23 cellular contexts compared by ENCODE assay signal in genomic region chr2:66236816-66237469, GRCh38.
DNase-seq lines count a peak whose midpoint lies in the region; ATAC-seq, FAIRE-seq and TF ChIP-seq lines count a peak whose summit lies in the region.
"Had no signal": no experiment of that assay in that cellular context is flagged by ENCODE, and none has a peak within 500 bp of the region (broad histone marks: within the 10 kb centered on the region; RNA-seq: fewer than 3 reads in every experiment).

No MANE protein-coding gene starts in this region.

- no peak for TF ChIP-seq POLR2A in H1 (IDR thresholded peaks at IDR 0.05; ENCODE audit: control extremely low read depth in 1 of 2, low read depth in 2 of 2, low read length in 2 of 2)

- no peak for TF ChIP-seq CTCF in left ventricle myocardium inferior (IDR thresholded peaks at IDR 0.05; ENCODE audit: borderline replicate concordance)
- TF ChIP-seq CTCF in H1 (IDR thresholded peaks at IDR 0.05; ENCODE audit: control extremely low read depth in 1 of 3, insufficient read depth in 1 of 3, low read depth in 1 of 3, low read length in 3 of 3): no peak

- no peak overlapping the region for H3K27ac Mint-ChIP-seq in activated T-helper 2 cell treated with anti-CD3 and anti-CD28 coated beads, Interferon-gamma antibody, Interleukin-2, Interleukin-4, amounts not matched to agents 10 μg/mL and 5 μg/mL and 100 μg/mL, durations not matched to agents 14 hours and 24 hours and 36 hours
- no peak overlapping the region for H3K27ac Mint-ChIP-seq in T-cell
- no peak overlapping the region for H3K27ac Mint-ChIP-seq in activated T-helper 17 cell treated with anti-CD3 and anti-CD28 coated beads, Interleukin-2, amount 50 U/mL, for 72 hours
- H3K27ac Mint-ChIP-seq: CD4-positive, alpha-beta T cell; IgD-negative memory B cell had no signal

- H3K27me3 Mint-ChIP-seq in activated T-helper 2 cell treated with anti-CD3 and anti-CD28 coated beads, Interferon-gamma antibody, Interleukin-2, Interleukin-4, amounts not matched to agents 10 μg/mL and 5 μg/mL and 100 μg/mL, durations not matched to agents 14 hours and 24 hours and 36 hours (ENCODE audit: low read depth): no peaks in the 10 kb centered on the region
- no peaks in the 10 kb centered on the region for H3K27me3 Mint-ChIP-seq in T-cell
- no peaks in the 10 kb centered on the region for H3K27me3 Mint-ChIP-seq in activated T-helper 17 cell treated with anti-CD3 and anti-CD28 coated beads, Interleukin-2, amount 50 U/mL, for 72 hours
- H3K27me3 Mint-ChIP-seq: CD4-positive, alpha-beta T cell had no signal

- CTCF ChIA-PET in H1 (lab: Charles Lee; ENCODE audit: partially characterized antibody): interaction anchor here (0.9 kb wide), 1 partner anchor 318 kb away, joined by 3 read pairs; no protein-coding TSS in a partner anchor
- CTCF ChIA-PET in T-cell (lab: Charles Lee): no interaction called here

- H3K27me3 ChIP-seq in left ventricle myocardium inferior (ENCODE audit: low read depth): peaks cover 43% of the 10 kb centered on the region
- H3K27me3 ChIP-seq in H1 (replicated peaks in 1 of 4; ENCODE audit: control insufficient read depth in 3 of 4, extremely low read depth in 1 of 4, insufficient read depth in 3 of 4, low read length in 3 of 4): no peaks in the 10 kb centered on the region; a peak in 1 of 7 replicates
- H3K27me3 ChIP-seq in trophoblast cell (ENCODE audit: insufficient read depth, low read length): no peaks in the 10 kb centered on the region

- H3K79me2 ChIP-seq in H1 (ENCODE audit: control insufficient read depth in 1 of 2, insufficient read depth in 2 of 2, low read length in 2 of 2) (no peaks in the 10 kb centered on the region), trophoblast cell (ENCODE audit: control insufficient read depth, insufficient read depth, low read length, poor library complexity) (no peaks in the 10 kb centered on the region)

- H3K27ac ChIP-seq in left ventricle myocardium inferior (replicated peaks): peak overlapping the region; percentile 48
- no peak overlapping the region for H3K27ac ChIP-seq in H1 (ENCODE audit: low read depth, low read length)
- H3K27ac ChIP-seq in trophoblast cell (ENCODE audit: low read depth, low read length): no peak overlapping the region
- H3K27ac ChIP-seq: GM23248 had no signal

- no peaks in the 10 kb centered on the region for H3K23me2 ChIP-seq in H1 (ENCODE audit: low read depth, low read length)

- H3K9me3 ChIP-seq in left ventricle myocardium inferior (replicated peaks): no peaks in the 10 kb centered on the region
- no peaks in the 10 kb centered on the region for H3K9me3 ChIP-seq in H1 (ENCODE audit: insufficient read depth in 2 of 2, low read depth in 1 of 2, low read length in 1 of 2)
- H3K9me3 ChIP-seq in trophoblast cell (ENCODE audit: insufficient read depth, low read depth, low read length): no peaks in the 10 kb centered on the region
- H3K9me3 ChIP-seq: Caco-2 had no signal

- no peak overlapping the region for H3K4me3 Mint-ChIP-seq in activated T-helper 2 cell treated with anti-CD3 and anti-CD28 coated beads, Interferon-gamma antibody, Interleukin-2, Interleukin-4, amounts not matched to agents 10 μg/mL and 5 μg/mL and 100 μg/mL, durations not matched to agents 14 hours and 24 hours and 36 hours (ENCODE audit: low read depth)
- no peak overlapping the region for H3K4me3 Mint-ChIP-seq in T-cell
- H3K4me3 Mint-ChIP-seq in activated T-helper 17 cell treated with anti-CD3 and anti-CD28 coated beads, Interleukin-2, amount 50 U/mL, for 72 hours: no peak overlapping the region
- H3K4me3 Mint-ChIP-seq: CD4-positive, alpha-beta T cell; IgD-negative memory B cell had no signal

- H3K79me1 ChIP-seq in H1 (ENCODE audit: low read depth, low read length) (no peaks in the 10 kb centered on the region), trophoblast cell (ENCODE audit: low read length) (peaks cover 2% of the 10 kb centered on the region)

- no peak overlapping the region for H4K5ac ChIP-seq in H1 (ENCODE audit: insufficient read length, low read depth, low read length)

- H3K4me3 ChIP-seq in left ventricle myocardium inferior (no peak overlapping the region), H1 (ENCODE audit: extremely low read depth in 1 of 4, insufficient read depth in 2 of 4, low read depth in 3 of 4, low read length in 4 of 4) (no peak overlapping the region), trophoblast cell (ENCODE audit: low read depth, low read length) (no peak overlapping the region)
- H3K4me3 ChIP-seq: GM23248 had no signal

- H3K9ac ChIP-seq in H1 (replicated peaks in 1 of 4; ENCODE audit: extremely low read depth in 1 of 4, low read depth in 3 of 4, low read length in 3 of 4) (no peak overlapping the region), trophoblast cell (ENCODE audit: low read length) (no peak overlapping the region)
- H3K9ac ChIP-seq: GM23248 had no signal

- H2AK5ac ChIP-seq in H1 (ENCODE audit: low read depth, low read length) (no peak overlapping the region), trophoblast cell (ENCODE audit: low read length) (no peak overlapping the region)

- intact Hi-C loops in left ventricle myocardium inferior (cut with micrococcal nuclease): no loop called here
- intact Hi-C loops in Right ventricle myocardium inferior (cut with DNase I): no loop called here
- intact Hi-C loops in activated T-helper 2 cell treated with anti-CD3 and anti-CD28 coated beads, Interferon-gamma antibody, Interleukin-2, Interleukin-4, amounts not matched to agents 10 μg/mL and 5 μg/mL and 100 μg/mL, durations not matched to agents 14 hours and 24 hours and 36 hours (cut with micrococcal nuclease): no loop called here

- no peaks in the 10 kb centered on the region for H3K36me3 ChIP-seq in left ventricle myocardium inferior
- H3K36me3 ChIP-seq in H1 (ENCODE audit: control insufficient read depth in 2 of 4, insufficient read depth in 4 of 4, low read length in 3 of 4): no peaks in the 10 kb centered on the region
- H3K36me3 ChIP-seq in trophoblast cell (ENCODE audit: control insufficient read depth in 1 of 2, insufficient read depth in 2 of 2, low read length in 2 of 2): no peaks in the 10 kb centered on the region

- H3K14ac ChIP-seq in H1 (ENCODE audit: insufficient read length): no peak overlapping the region
- peak overlapping the region; percentile 53 for H3K14ac ChIP-seq in trophoblast cell (ENCODE audit: low read length)

- H2AFZ ChIP-seq in H1 (ENCODE audit: low read length) (no peak overlapping the region), trophoblast cell (ENCODE audit: insufficient read depth, low read length, poor library complexity) (peak overlapping the region; percentile 17)
- H2AFZ ChIP-seq: GM23248 had no signal

- H3K4me1 ChIP-seq in left ventricle myocardium inferior (peaks cover 4% of the 10 kb centered on the region), H1 (replicated peaks in 1 of 4; ENCODE audit: control insufficient read depth in 3 of 4, insufficient read depth in 4 of 4, low read length in 3 of 4) (peaks cover 0 to 7% (median 0%) of the 10 kb centered on the region in 4 experiments; a peak in 3 of 7 replicates), trophoblast cell (ENCODE audit: control insufficient read depth in 1 of 2, insufficient read depth in 2 of 2, low read length in 2 of 2) (peaks cover 7 to 10% of the 10 kb centered on the region in 2 experiments)
- H3K4me1 ChIP-seq: Caco-2 had no signal

- peak overlapping the region; percentile 39 for H4K12ac ChIP-seq in trophoblast cell (ENCODE audit: low read depth, low read length)

- H3K9me3 Mint-ChIP-seq in activated T-helper 2 cell treated with anti-CD3 and anti-CD28 coated beads, Interferon-gamma antibody, Interleukin-2, Interleukin-4, amounts not matched to agents 10 μg/mL and 5 μg/mL and 100 μg/mL, durations not matched to agents 14 hours and 24 hours and 36 hours: no peaks in the 10 kb centered on the region
- H3K9me3 Mint-ChIP-seq in T-cell: peaks cover 0 to 3% (median 0%) of the 10 kb centered on the region in 3 donors
- H3K9me3 Mint-ChIP-seq in activated T-helper 17 cell treated with anti-CD3 and anti-CD28 coated beads, Interleukin-2, amount 50 U/mL, for 72 hours: peaks cover 3% of the 10 kb centered on the region
- H3K9me3 Mint-ChIP-seq: IgD-negative memory B cell had no signal

- no peak overlapping the region for H3K18ac ChIP-seq in H1 (ENCODE audit: extremely low read depth, low read length)
- H3K18ac ChIP-seq in trophoblast cell (ENCODE audit: low read length): no peak overlapping the region

- no peak overlapping the region for H4K8ac ChIP-seq in H1 (ENCODE audit: extremely low read depth, insufficient read depth, low read length)
- peak overlapping the region; percentile 61 for H4K8ac ChIP-seq in trophoblast cell (ENCODE audit: low read depth, low read length)

- H3K23ac ChIP-seq in H1 (ENCODE audit: insufficient read length): no peak overlapping the region
- no peak overlapping the region for H3K23ac ChIP-seq in trophoblast cell (ENCODE audit: low read length)

- FAIRE-seq in H1 (lab: Jason Lieb, UNC): no peak
- FAIRE-seq: GM12892, GM18507, HTR-8/SVneo had no signal

- H4K20me1 ChIP-seq in H1 (replicated peaks in 1 of 2; ENCODE audit: control insufficient read depth in 1 of 2, insufficient read depth in 2 of 2, low read length in 2 of 2): no peaks in the 10 kb centered on the region

- no peak for TF ChIP-seq RAD21 in H1 (IDR thresholded peaks at IDR 0.05 in 1 of 2, conservative IDR thresholded peaks at IDR 0.05 in 1 of 2; ENCODE audit: low read depth in 2 of 2, low read length in 2 of 2)

- DNase-seq in left ventricle myocardium inferior (no peak), Right ventricle myocardium inferior (ENCODE audit: missing footprints) (no peak), H1 (ENCODE audit: low read depth in 1 of 2, low spot score in 2 of 2) (no peak), trophoblast cell (peak in 1 of 2 donors; percentile 26), T-cell (no peak)
- DNase-seq in activated T-helper 2 cell treated with anti-CD3 and anti-CD28 coated beads, Interferon-gamma antibody, Interleukin-2, Interleukin-4, amounts not matched to agents 10 μg/mL and 5 μg/mL and 100 μg/mL, durations not matched to agents 14 hours and 24 hours and 36 hours (ENCODE audit: low spot score): no peak
- DNase-seq: 8988T; Caco-2; CD4-positive, alpha-beta T cell; DMS153; EL; GM23248; NCI-H1092 treated with DMSO at 0.1 percent for 48 hours; NCI-H1694; NCI-H510A; NCI-H774; SIG-M5 had no signal

- H2BK120ac ChIP-seq in H1 (replicated peaks; ENCODE audit: low read depth, low read length) (no peak overlapping the region), trophoblast cell (ENCODE audit: insufficient read depth, low read length, poor library complexity) (no peak overlapping the region)

- H3K4me2 ChIP-seq in H1 (ENCODE audit: insufficient read depth in 1 of 2, low read depth in 2 of 2, low read length in 2 of 2) (no peak overlapping the region), trophoblast cell (ENCODE audit: low read length) (no peak overlapping the region)

- no peaks in the 10 kb centered on the region for H3K36me3 Mint-ChIP-seq in activated T-helper 2 cell treated with anti-CD3 and anti-CD28 coated beads, Interferon-gamma antibody, Interleukin-2, Interleukin-4, amounts not matched to agents 10 μg/mL and 5 μg/mL and 100 μg/mL, durations not matched to agents 14 hours and 24 hours and 36 hours (ENCODE audit: low read depth)
- no peaks in the 10 kb centered on the region for H3K36me3 Mint-ChIP-seq in T-cell
- H3K36me3 Mint-ChIP-seq in activated T-helper 17 cell treated with anti-CD3 and anti-CD28 coated beads, Interleukin-2, amount 50 U/mL, for 72 hours (ENCODE audit: low read depth): no peaks in the 10 kb centered on the region
- H3K36me3 Mint-ChIP-seq: IgD-negative memory B cell had no signal

- H4K91ac ChIP-seq in H1 (replicated peaks; ENCODE audit: insufficient read length, low read length): peak overlapping the region; percentile 15
- H4K91ac ChIP-seq in trophoblast cell (ENCODE audit: low read depth, low read length): peak overlapping the region; percentile 37

- TF ChIP-seq EP300 in H1 (IDR thresholded peaks at IDR 0.05; ENCODE audit: borderline replicate concordance in 1 of 2, low read depth in 2 of 2, low read length in 2 of 2): no peak

- peak overlapping the region; percentile 50; the same call in 1 of the 2 replicates for H2BK20ac ChIP-seq in H1 (ENCODE audit: low read length)

- 90% methylated on average over 11 of the region's 15 CpGs; no CpG with 5 or more reads in 1 of the 2 experiments for WGBS in H1 (ENCODE audit: extremely low coverage in 1 of 2, insufficient coverage in 1 of 2, insufficient read length in 1 of 2, insufficient replicate concordance in 2 of 2, low coverage in 1 of 2, low lambda C conversion rate in 2 of 2, missing lambda C conversion rate in 1 of 2), 2 experiments
- WGBS in trophoblast cell (ENCODE audit: extremely low coverage, insufficient coverage, insufficient read length): no CpG with 5 or more reads among the region's 15 CpGs

- H2BK5ac ChIP-seq in H1 (ENCODE audit: low read depth, low read length) (peak overlapping the region; percentile 57; the same call in 1 of the 2 replicates), trophoblast cell (ENCODE audit: low read depth, low read length, poor library complexity) (peak overlapping the region; percentile 35)

- H2BK15ac ChIP-seq in H1 (ENCODE audit: low read length): no peak overlapping the region

- POLR2A ChIA-PET in H1 (lab: Charles Lee; ENCODE audit: partially characterized antibody) (interaction anchor here (0.7 kb wide), 1 partner anchor 331 kb away, joined by 3 read pairs; no protein-coding TSS in a partner anchor), T-cell (lab: Charles Lee) (no interaction called here)

- no peak overlapping the region; the same call in 1 of the 2 replicates for H2BK12ac ChIP-seq in H1 (ENCODE audit: low read depth, low read length)
- H2BK12ac ChIP-seq in trophoblast cell (ENCODE audit: low read length): peak overlapping the region; percentile 65

- peak overlapping the region; percentile 6 for H3K4ac ChIP-seq in H1 (replicated peaks; ENCODE audit: insufficient read length, low read depth, low read length)
- H3K4ac ChIP-seq in trophoblast cell (ENCODE audit: low read depth, low read length): no peak overlapping the region

- no peak overlapping the region for H3K56ac ChIP-seq in H1 (replicated peaks; ENCODE audit: insufficient read length, low read depth, low read length)

- no peaks in the 10 kb centered on the region for H3K4me1 Mint-ChIP-seq in activated T-helper 2 cell treated with anti-CD3 and anti-CD28 coated beads, Interferon-gamma antibody, Interleukin-2, Interleukin-4, amounts not matched to agents 10 μg/mL and 5 μg/mL and 100 μg/mL, durations not matched to agents 14 hours and 24 hours and 36 hours (ENCODE audit: low read depth)
- H3K4me1 Mint-ChIP-seq in T-cell: no peaks in the 10 kb centered on the region
- no peaks in the 10 kb centered on the region for H3K4me1 Mint-ChIP-seq in activated T-helper 17 cell treated with anti-CD3 and anti-CD28 coated beads, Interleukin-2, amount 50 U/mL, for 72 hours
- H3K4me1 Mint-ChIP-seq: IgD-negative memory B cell had no signal

- ATAC-seq in Right ventricle myocardium inferior (no peak), HG03521 (IDR thresholded peaks at IDR 0.05; ENCODE audit: unreplicated experiment) (no peak), T-cell (replicated peaks in 1 of 4) (no peak)
- no peak for ATAC-seq in activated T-helper 17 cell treated with anti-CD3 and anti-CD28 coated beads, Interleukin-2, amount 50 U/mL, for 72 hours (replicated peaks)
